Comparison of ENCODE assay signal across 20 cellular contexts in genomic region chr11:25298450-25298849, GRCh38.
DNase-seq lines count a peak whose midpoint lies in the region; ATAC-seq, FAIRE-seq and TF ChIP-seq lines count a peak whose summit lies in the region.
"Had no signal": no experiment of that assay in that cellular context is flagged by ENCODE, and none has a peak within 500 bp of the region (broad histone marks: within the 10 kb centered on the region; RNA-seq: fewer than 3 reads in every experiment).

No MANE protein-coding gene starts in this region.

- no peaks in the 10 kb centered on the region for H3K27me3 ChIP-seq in IMR-90 (ENCODE audit: control insufficient read depth, insufficient read depth, low read length)
- no peaks in the 10 kb centered on the region for H3K27me3 ChIP-seq in H1 (replicated peaks in 1 of 4; ENCODE audit: control insufficient read depth in 3 of 4, extremely low read depth in 1 of 4, insufficient read depth in 3 of 4, low read length in 3 of 4)
- H3K27me3 ChIP-seq in right atrium auricular region = no peaks in the 10 kb centered on the region
- H3K27me3 ChIP-seq: BLaER1 treated with 17β-estradiol and CSF1 and Interleukin-3, amounts not matched to agents 10 nM and 100 nM had no signal

- in situ Hi-C loops in IMR-90 (cut with MboI; ENCODE audit: low sequenced_read_pairs) = no loop called here

- H3K9ac ChIP-seq in IMR-90 (ENCODE audit: low read depth, low read length) (no peak overlapping the region), H1 (replicated peaks in 1 of 4; ENCODE audit: extremely low read depth in 1 of 4, low read depth in 3 of 4, low read length in 3 of 4) (no peak overlapping the region)
- H3K9ac ChIP-seq: BLaER1 treated with 17β-estradiol and CSF1 and Interleukin-3, amounts not matched to agents 10 nM and 100 nM had no signal

- H3K18ac ChIP-seq in IMR-90 (ENCODE audit: low read depth, low read length) (no peak overlapping the region), H1 (ENCODE audit: extremely low read depth, low read length) (no peak overlapping the region)

- no peak overlapping the region for H3K56ac ChIP-seq in IMR-90 (ENCODE audit: extremely low read depth, insufficient read depth, low read length)
- no peak overlapping the region for H3K56ac ChIP-seq in H1 (replicated peaks; ENCODE audit: insufficient read length, low read depth, low read length)

- no peak overlapping the region for H2AK5ac ChIP-seq in IMR-90 (ENCODE audit: low read depth, low read length)
- no peak overlapping the region for H2AK5ac ChIP-seq in H1 (ENCODE audit: low read depth, low read length)

- no peaks in the 10 kb centered on the region for H3K23me2 ChIP-seq in H1 (ENCODE audit: low read depth, low read length)

- no peaks in the 10 kb centered on the region for H3K79me1 ChIP-seq in IMR-90 (ENCODE audit: low read depth in 1 of 2, low read length in 2 of 2)
- no peaks in the 10 kb centered on the region for H3K79me1 ChIP-seq in H1 (ENCODE audit: low read depth, low read length)

- TF ChIP-seq RAD21 in IMR-90 (IDR thresholded peaks at IDR 0.05; ENCODE audit: low read length) = no peak
- no peak for TF ChIP-seq RAD21 in H1 (IDR thresholded peaks at IDR 0.05 in 1 of 2, conservative IDR thresholded peaks at IDR 0.05 in 1 of 2; ENCODE audit: low read depth in 2 of 2, low read length in 2 of 2)

- H3K14ac ChIP-seq in IMR-90 (replicated peaks; ENCODE audit: low read depth, low read length) (no peak overlapping the region), H1 (ENCODE audit: insufficient read length) (no peak overlapping the region)

- H3K9me1 ChIP-seq in IMR-90 (ENCODE audit: insufficient read depth, low read length) = no peaks in the 10 kb centered on the region

- WGBS in IMR-90 (ENCODE audit: extremely low coverage in 2 of 2, insufficient read length in 1 of 2), 2 experiments = no CpG with 5 or more reads among the region's 2 CpGs
- WGBS in H1 (ENCODE audit: extremely low coverage in 1 of 2, insufficient coverage in 1 of 2, insufficient read length in 1 of 2, insufficient replicate concordance in 2 of 2, low coverage in 1 of 2, low lambda C conversion rate in 2 of 2, missing lambda C conversion rate in 1 of 2), 2 experiments = 99% methylated on average over 2 of the region's 2 CpGs; no CpG with 5 or more reads in 1 of the 2 experiments

- H2BK12ac ChIP-seq in H1 (ENCODE audit: low read depth, low read length) = no peak overlapping the region

- dilution Hi-C loops in IMR-90 (cut with HindIII; ENCODE audit: low sequenced_read_pairs, unreplicated experiment) = no loop called here

- H3K23ac ChIP-seq in IMR-90 (ENCODE audit: low read depth, low read length) = no peak overlapping the region
- H3K23ac ChIP-seq in H1 (ENCODE audit: insufficient read length) = no peak overlapping the region

- H3K4me1 ChIP-seq in IMR-90 (ENCODE audit: control insufficient read depth, insufficient read depth, low read length) (no peaks in the 10 kb centered on the region), H1 (replicated peaks in 1 of 4; ENCODE audit: control insufficient read depth in 3 of 4, insufficient read depth in 4 of 4, low read length in 3 of 4) (no peaks in the 10 kb centered on the region), right atrium auricular region (no peaks in the 10 kb centered on the region)
- H3K4me1 ChIP-seq: A549; BLaER1 treated with 17β-estradiol and CSF1 and Interleukin-3, amounts not matched to agents 10 nM and 100 nM; Caco-2 had no signal

- H2BK15ac ChIP-seq in IMR-90 (ENCODE audit: low read depth, low read length) (no peak overlapping the region), H1 (ENCODE audit: low read length) (no peak overlapping the region)

- H3K4me2 ChIP-seq in IMR-90 (ENCODE audit: low read depth, low read length) = no peak overlapping the region
- no peak overlapping the region for H3K4me2 ChIP-seq in H1 (ENCODE audit: insufficient read depth in 1 of 2, low read depth in 2 of 2, low read length in 2 of 2)
- H3K4me2 ChIP-seq: A549; BLaER1 treated with 17β-estradiol and CSF1 and Interleukin-3, amounts not matched to agents 10 nM and 100 nM had no signal

- no peak overlapping the region for H2BK5ac ChIP-seq in IMR-90 (ENCODE audit: low read depth, low read length, poor library complexity, severe bottlenecking)
- H2BK5ac ChIP-seq in H1 (ENCODE audit: low read depth, low read length) = no peak overlapping the region

- H3K36me3 ChIP-seq in IMR-90 (ENCODE audit: control insufficient read depth, insufficient read depth, low read length) (no peaks in the 10 kb centered on the region), H1 (ENCODE audit: control insufficient read depth in 2 of 4, insufficient read depth in 4 of 4, low read length in 3 of 4) (no peaks in the 10 kb centered on the region), right atrium auricular region (no peaks in the 10 kb centered on the region)
- H3K36me3 ChIP-seq: BLaER1 treated with 17β-estradiol and CSF1 and Interleukin-3, amounts not matched to agents 10 nM and 100 nM had no signal

- intact Hi-C loops in IMR-90 (cut with micrococcal nuclease) = no loop called here

- no peak overlapping the region for H4K8ac ChIP-seq in IMR-90 (ENCODE audit: low read depth in 2 of 2, low read length in 2 of 2)
- no peak overlapping the region for H4K8ac ChIP-seq in H1 (ENCODE audit: extremely low read depth, insufficient read depth, low read length)

- BruUV-seq in IMR-90 (replicated peaks; lab: Mats Ljungman, UMichigan) = no TSS peak

- no peak for FAIRE-seq in H1 (lab: Jason Lieb, UNC)
- FAIRE-seq: A549, D721Med, G401.6, GM12891, GM18507 had no signal

- CTCF ChIA-PET in IMR-90 (lab: Yijun Ruan, JAX) (no interaction called here), H1 (lab: Charles Lee; ENCODE audit: partially characterized antibody) (interaction anchor here (0.6 kb wide), 1 partner anchor 273 kb away, joined by 3 read pairs; no protein-coding TSS in a partner anchor)

- H2AK9ac ChIP-seq in IMR-90 (replicated peaks; ENCODE audit: low read depth, low read length, poor library complexity) = no peak overlapping the region

- no peaks in the 10 kb centered on the region for H3K79me2 ChIP-seq in H1 (ENCODE audit: control insufficient read depth in 1 of 2, insufficient read depth in 2 of 2, low read length in 2 of 2)

- no peak for TF ChIP-seq EP300 in H1 (IDR thresholded peaks at IDR 0.05; ENCODE audit: borderline replicate concordance in 1 of 2, low read depth in 2 of 2, low read length in 2 of 2)

- no peak overlapping the region for H4K91ac ChIP-seq in IMR-90 (ENCODE audit: insufficient read depth, low read depth, low read length)
- no peak overlapping the region for H4K91ac ChIP-seq in H1 (replicated peaks; ENCODE audit: insufficient read length, low read length)

- DNase-seq in IMR-90 (no peak), LNCaP clone FGC (ENCODE audit: low read depth) (peak; percentile 11), H1 (ENCODE audit: low read depth in 1 of 2, low spot score in 2 of 2) (no peak), omental fat pad (ENCODE audit: low spot score) (no peak), cerebellum (ENCODE audit: low spot score) (no peak), right atrium auricular region (ENCODE audit: low spot score) (no peak)
- DNase-seq: AML-193; Caco-2; Calu3; CD4-positive, alpha-beta T cell; CD8-positive, alpha-beta T cell; DMS79 treated with DMSO at 0.1 percent for 48 hours; GF-D8 had no signal

- TF ChIP-seq CTCF in 22Rv1 (IDR thresholded peaks at IDR 0.05) = no peak
- no peak for TF ChIP-seq CTCF in IMR-90 (conservative IDR thresholded peaks at IDR 0.05; ENCODE audit: low read depth, low read length)
- no peak for TF ChIP-seq CTCF in LNCaP clone FGC (IDR thresholded peaks at IDR 0.05; ENCODE audit: control insufficient read depth, extremely low read depth, insufficient read depth)
- no peak for TF ChIP-seq CTCF in H1 (IDR thresholded peaks at IDR 0.05; ENCODE audit: control extremely low read depth in 1 of 3, insufficient read depth in 1 of 3, low read depth in 1 of 3, low read length in 3 of 3)
- TF ChIP-seq CTCF in omental fat pad (IDR thresholded peaks at IDR 0.05) = no peak
- TF ChIP-seq CTCF in right atrium auricular region (IDR thresholded peaks at IDR 0.05) = no peak

- H2AFZ ChIP-seq in IMR-90 (replicated peaks; ENCODE audit: low read length, poor library complexity) (no peak overlapping the region), H1 (ENCODE audit: low read length) (no peak overlapping the region)

- peaks cover 2% of the 10 kb centered on the region; the same call in 1 of the 2 replicates for H3K9me3 ChIP-seq in IMR-90 (ENCODE audit: control insufficient read depth, insufficient read depth, low read length)
- H3K9me3 ChIP-seq in H1 (ENCODE audit: insufficient read depth in 2 of 2, low read depth in 1 of 2, low read length in 1 of 2) = no peaks in the 10 kb centered on the region
- peaks cover 0 to 8% of the 10 kb centered on the region in 2 donors for H3K9me3 ChIP-seq in right atrium auricular region
- H3K9me3 ChIP-seq: BLaER1 treated with 17β-estradiol and CSF1 and Interleukin-3, amounts not matched to agents 10 nM and 100 nM; Caco-2 had no signal

- H3K27ac ChIP-seq in 22Rv1 (peak overlapping the region; percentile 28), IMR-90 (ENCODE audit: insufficient read depth, low read length) (no peak overlapping the region), H1 (ENCODE audit: low read depth, low read length) (no peak overlapping the region), right atrium auricular region (no peak overlapping the region)
- H3K27ac ChIP-seq: A549; BLaER1 treated with 17β-estradiol and CSF1 and Interleukin-3, amounts not matched to agents 10 nM and 100 nM had no signal

- no peak overlapping the region for H3K4me3 ChIP-seq in IMR-90 (ENCODE audit: insufficient read depth, low read depth, low read length)
- no peak overlapping the region for H3K4me3 ChIP-seq in LNCaP clone FGC (ENCODE audit: low read depth, low read length)
- no peak overlapping the region for H3K4me3 ChIP-seq in H1 (ENCODE audit: extremely low read depth in 1 of 4, insufficient read depth in 2 of 4, low read depth in 3 of 4, low read length in 4 of 4)
- H3K4me3 ChIP-seq in right atrium auricular region = no peak overlapping the region
- H3K4me3 ChIP-seq: A549; BLaER1 treated with 17β-estradiol and CSF1 and Interleukin-3, amounts not matched to agents 10 nM and 100 nM had no signal

- TF ChIP-seq POLR2A in IMR-90 (IDR thresholded peaks at IDR 0.05; ENCODE audit: low read depth, low read length) = no peak
- TF ChIP-seq POLR2A in H1 (IDR thresholded peaks at IDR 0.05; ENCODE audit: control extremely low read depth in 1 of 2, low read depth in 2 of 2, low read length in 2 of 2) = no peak

- H4K5ac ChIP-seq in IMR-90 (ENCODE audit: low read depth, low read length) = no peak overlapping the region
- H4K5ac ChIP-seq in H1 (ENCODE audit: insufficient read length, low read depth, low read length) = no peak overlapping the region

- no peak overlapping the region for H2BK20ac ChIP-seq in IMR-90 (ENCODE audit: low read depth, low read length)
- H2BK20ac ChIP-seq in H1 (ENCODE audit: low read length) = no peak overlapping the region

- H4K20me1 ChIP-seq in IMR-90 (ENCODE audit: insufficient read depth, low read length) = no peaks in the 10 kb centered on the region
- no peaks in the 10 kb centered on the region for H4K20me1 ChIP-seq in H1 (replicated peaks in 1 of 2; ENCODE audit: control insufficient read depth in 1 of 2, insufficient read depth in 2 of 2, low read length in 2 of 2)
- H4K20me1 ChIP-seq: BLaER1 treated with 17β-estradiol and CSF1 and Interleukin-3, amounts not matched to agents 10 nM and 100 nM had no signal

- no peak overlapping the region for H3K4ac ChIP-seq in IMR-90 (ENCODE audit: low read depth, low read length)
- no peak overlapping the region for H3K4ac ChIP-seq in H1 (replicated peaks; ENCODE audit: insufficient read length, low read depth, low read length)

- H2BK120ac ChIP-seq in IMR-90 (ENCODE audit: low read depth, low read length) (no peak overlapping the region), H1 (replicated peaks; ENCODE audit: low read depth, low read length) (no peak overlapping the region)

- ATAC-seq in IMR-90 (ENCODE audit: low read depth) (no peak), omental fat pad (ENCODE audit: low FRiP score) (no peak)
- ATAC-seq: A549; CD8-positive, alpha-beta T cell had no signal

- POLR2A ChIA-PET in IMR-90 (lab: Charles Lee; ENCODE audit: unreplicated experiment) (no interaction called here), H1 (lab: Charles Lee; ENCODE audit: partially characterized antibody) (no interaction called here)
